ENCODE assay signal across 8 cellular contexts in the genomic region with DNA sequence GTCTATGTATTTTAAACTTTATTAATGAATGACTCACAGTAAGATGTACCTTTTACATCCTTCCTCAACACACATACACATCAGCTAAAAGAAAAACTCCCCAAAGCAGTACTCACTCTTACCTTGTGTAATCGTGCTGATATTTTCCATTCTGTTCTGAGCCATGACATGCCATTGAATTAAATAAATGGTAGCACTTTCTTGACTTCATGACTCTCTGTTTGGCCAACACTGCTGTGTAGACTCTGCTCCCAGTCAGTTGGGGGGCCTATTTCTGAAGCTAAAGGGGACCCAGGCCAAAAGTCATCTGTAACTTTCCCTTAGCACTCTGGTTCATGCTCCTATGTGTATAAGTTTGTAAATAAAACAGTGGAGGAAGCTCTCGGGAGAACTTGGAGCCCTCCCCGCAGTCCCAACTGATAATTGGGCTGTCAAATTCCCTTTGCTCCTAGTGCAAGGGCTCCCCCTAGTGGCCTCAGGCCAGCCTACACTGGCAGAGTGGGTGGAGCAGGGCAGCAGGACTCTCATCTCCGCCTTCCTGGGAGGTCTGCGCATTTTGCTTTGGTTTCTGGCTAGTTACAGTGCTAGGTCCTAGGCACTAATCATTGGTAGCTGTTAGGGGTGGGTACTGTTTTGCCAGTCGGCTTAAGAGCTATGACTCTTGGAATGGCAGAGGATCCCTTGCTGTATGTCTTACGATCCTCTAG. TPM values are rescaled to one million over a fixed set of nuclear protein-coding genes. Genes with fewer than 3 reads are reported as not detected.
DNase-seq lines count a peak whose midpoint lies in the region; ATAC-seq and TF ChIP-seq lines count a peak whose summit lies in the region.

No MANE protein-coding gene starts in this region.

- H3K9me3 Mint-ChIP-seq in activated T-helper 1 cell treated with anti-CD3 and anti-CD28 coated beads, Interleukin-12 subunit alpha, Interleukin-12 subunit beta, Interleukin-2, Interleukin-4 antibody, amounts not matched to agents 30 ng/mL and 10 ng/mL and 1 ng/mL, durations not matched to agents 14 hours and 24 hours and 36 hours, result no peaks in the 10 kb centered on the region

- H3K4me3 ChIP-seq in Peyer's patch, result no peak overlapping the region
- H3K4me3 ChIP-seq in thyroid gland (replicated peaks in 1 of 3), result no peak overlapping the region

- H3K27me3 ChIP-seq in Peyer's patch, result no peaks in the 10 kb centered on the region
- no peaks in the 10 kb centered on the region for H3K27me3 ChIP-seq in thyroid gland

- H3K4me1 ChIP-seq in Peyer's patch (peaks cover 0 to 18% (median 3%) of the 10 kb centered on the region in 4 donors), thyroid gland (peaks cover 12% of the 10 kb centered on the region in 2 donors)

- intact Hi-C loops in activated T-helper 1 cell treated with anti-CD3 and anti-CD28 coated beads, Interleukin-12 subunit alpha, Interleukin-12 subunit beta, Interleukin-2, Interleukin-4 antibody, amounts not matched to agents 30 ng/mL and 10 ng/mL and 1 ng/mL, durations not matched to agents 14 hours and 24 hours and 36 hours (cut with micrococcal nuclease), result loop anchor here (5.0 kb wide), 1 partner anchor 1539 kb away; no protein-coding TSS in a partner anchor
- intact Hi-C loops in thyroid gland (cut with DNase I), result loop anchor here (10.0 kb wide), 1 partner anchor 1536 kb away; no protein-coding TSS in a partner anchor

- TF ChIP-seq POLR2A in Peyer's patch (IDR thresholded peaks at IDR 0.05) (no peak), thyroid gland (IDR thresholded peaks at IDR 0.05) (no peak)

- no peaks in the 10 kb centered on the region for H3K9me3 ChIP-seq in Peyer's patch
- H3K9me3 ChIP-seq in thyroid gland, result no peaks in the 10 kb centered on the region

- H3K36me3 ChIP-seq in Peyer's patch, result no peaks in the 10 kb centered on the region
- no peaks in the 10 kb centered on the region for H3K36me3 ChIP-seq in thyroid gland

- H3K27me3 Mint-ChIP-seq in activated T-helper 1 cell treated with anti-CD3 and anti-CD28 coated beads, Interleukin-12 subunit alpha, Interleukin-12 subunit beta, Interleukin-2, Interleukin-4 antibody, amounts not matched to agents 30 ng/mL and 10 ng/mL and 1 ng/mL, durations not matched to agents 14 hours and 24 hours and 36 hours (ENCODE audit: insufficient read depth), result peaks cover 5% of the 10 kb centered on the region

- WGBS in thyroid gland, 2 donors, result 20 to 32% methylated on average over 7 of the region's 7 CpGs

- no peak overlapping the region for H3K4me3 Mint-ChIP-seq in activated T-helper 1 cell treated with anti-CD3 and anti-CD28 coated beads, Interleukin-12 subunit alpha, Interleukin-12 subunit beta, Interleukin-2, Interleukin-4 antibody, amounts not matched to agents 30 ng/mL and 10 ng/mL and 1 ng/mL, durations not matched to agents 14 hours and 24 hours and 36 hours

- no peak overlapping the region for H3K27ac ChIP-seq in Peyer's patch
- H3K27ac ChIP-seq in thyroid gland, result no peak overlapping the region

- peak; percentile 62 for ATAC-seq in GM21619 (IDR thresholded peaks at IDR 0.05; ENCODE audit: unreplicated experiment)

- TF ChIP-seq CTCF in Peyer's patch (IDR thresholded peaks at IDR 0.05) (peak; percentile 32 to 91 (median 84)), thyroid gland (IDR thresholded peaks at IDR 0.05) (peak; percentile 79 to 94 (median 90))

- no peaks in the 10 kb centered on the region for H3K4me1 Mint-ChIP-seq in activated T-helper 1 cell treated with anti-CD3 and anti-CD28 coated beads, Interleukin-12 subunit alpha, Interleukin-12 subunit beta, Interleukin-2, Interleukin-4 antibody, amounts not matched to agents 30 ng/mL and 10 ng/mL and 1 ng/mL, durations not matched to agents 14 hours and 24 hours and 36 hours (ENCODE audit: low read depth)

- DNase-seq in DMS79 treated with DMSO at 0.1 percent for 48 hours (lab: John Stamatoyannopoulos, UW) (peak; percentile 68), HuH-7 (ENCODE audit: low spot score) (peak; percentile 70), Peyer's patch (peak; percentile 56 to 91 (median 86)), fibroblast of the conjunctiva (ENCODE audit: low read depth) (peak; percentile 62), non-pigmented ciliary epithelial cell (ENCODE audit: low read depth) (peak; percentile 34), thyroid gland (peak; percentile 77 to 89)
- peak; percentile 52 for DNase-seq in activated T-helper 1 cell treated with anti-CD3 and anti-CD28 coated beads, Interleukin-12 subunit alpha, Interleukin-12 subunit beta, Interleukin-2, Interleukin-4 antibody, amounts not matched to agents 30 ng/mL and 10 ng/mL and 1 ng/mL, durations not matched to agents 14 hours and 24 hours and 36 hours (ENCODE audit: low spot score)

- no peaks in the 10 kb centered on the region for H3K36me3 Mint-ChIP-seq in activated T-helper 1 cell treated with anti-CD3 and anti-CD28 coated beads, Interleukin-12 subunit alpha, Interleukin-12 subunit beta, Interleukin-2, Interleukin-4 antibody, amounts not matched to agents 30 ng/mL and 10 ng/mL and 1 ng/mL, durations not matched to agents 14 hours and 24 hours and 36 hours (ENCODE audit: low read depth)

- H3K27ac Mint-ChIP-seq in activated T-helper 1 cell treated with anti-CD3 and anti-CD28 coated beads, Interleukin-12 subunit alpha, Interleukin-12 subunit beta, Interleukin-2, Interleukin-4 antibody, amounts not matched to agents 30 ng/mL and 10 ng/mL and 1 ng/mL, durations not matched to agents 14 hours and 24 hours and 36 hours, result no peak overlapping the region

RNA-seq across cellular contexts. Expression of a gene that starts 1.7 kb away (rescaled TPM):
- total RNA-seq in Peyer's patch, result 10 to 100 TPM in 2 of 4 donors, 1 to 10 TPM in 2; 4.1 to 10.2 (median 8.4) TPM
- total RNA-seq in activated T-helper 1 cell treated with anti-CD3 and anti-CD28 coated beads, Interleukin-12 subunit alpha, Interleukin-12 subunit beta, Interleukin-2, Interleukin-4 antibody, amounts not matched to agents 30 ng/mL and 10 ng/mL and 1 ng/mL, durations not matched to agents 14 hours and 24 hours and 36 hours, result not detected in 2 replicates
- total RNA-seq in thyroid gland, result 1 to 10 TPM in 1 of 4 donors, under 1 TPM in 2, not detected in 1; 0.13 to 1.6 (median 0.78) TPM

RNA-seq across cellular contexts. Expression of a gene that starts 33.7 kb away (rescaled TPM):
- total RNA-seq in Peyer's patch, result not detected
- not detected in 2 replicates for total RNA-seq in activated T-helper 1 cell treated with anti-CD3 and anti-CD28 coated beads, Interleukin-12 subunit alpha, Interleukin-12 subunit beta, Interleukin-2, Interleukin-4 antibody, amounts not matched to agents 30 ng/mL and 10 ng/mL and 1 ng/mL, durations not matched to agents 14 hours and 24 hours and 36 hours
- not detected for total RNA-seq in thyroid gland

Comparison
In these comparisons a context has a peak if more than half of its experiments do, and no peak if none do; other contexts are left out.
1. DNase-seq: peak in every context shown above with its lines; median percentile 86 in Peyer's patch; 83 in thyroid gland; 70 in HuH-7; 68 in DMS79 treated with DMSO at 0.1 percent for 48 hours; 62 in fibroblast of the conjunctiva; 52 in activated T-helper 1 cell treated with anti-CD3 and anti-CD28 coated beads, Interleukin-12 subunit alpha, Interleukin-12 subunit beta, Interleukin-2, Interleukin-4 antibody, amounts not matched to agents 30 ng/mL and 10 ng/mL and 1 ng/mL, durations not matched to agents 14 hours and 24 hours and 36 hours; 34 in non-pigmented ciliary epithelial cell.